9 cellular contexts compared by ENCODE assay signal in the genomic region with DNA sequence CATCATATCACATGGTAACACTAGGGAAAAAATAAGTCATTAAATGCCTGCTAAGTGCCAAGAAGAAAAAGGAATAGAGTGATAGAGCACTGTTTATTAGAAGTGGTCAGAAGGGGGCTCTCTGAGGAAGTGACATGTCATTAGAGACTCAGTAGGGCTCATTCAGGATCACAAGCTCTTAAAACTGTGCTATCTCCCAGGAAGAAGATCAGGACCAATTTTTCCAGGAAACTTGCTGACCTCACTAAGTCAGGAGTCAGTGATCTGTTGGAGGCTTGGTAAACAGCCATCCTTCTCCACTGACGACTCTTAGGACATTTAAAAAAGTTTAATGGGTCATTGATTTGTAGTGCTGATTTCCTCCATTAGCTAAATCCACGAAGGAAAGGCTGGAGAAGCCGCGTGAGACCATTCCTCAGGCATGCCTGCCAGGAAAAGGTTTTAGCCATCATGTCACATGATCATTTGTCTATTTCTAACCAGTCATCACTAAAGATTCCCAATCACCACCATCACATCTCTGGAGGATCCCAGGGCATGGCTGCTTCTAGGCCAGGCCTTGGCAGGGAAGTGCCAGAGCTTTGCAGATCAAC. TPM values are rescaled to one million over a fixed set of nuclear protein-coding genes. Genes with fewer than 3 reads are reported as not detected.
DNase-seq lines count a peak whose midpoint lies in the region; ATAC-seq, FAIRE-seq and TF ChIP-seq lines count a peak whose summit lies in the region.
"Had no signal": no experiment of that assay in that cellular context is flagged by ENCODE, and none has a peak within 500 bp of the region (broad histone marks: within the 10 kb centered on the region; RNA-seq: fewer than 3 reads in every experiment).

No MANE protein-coding gene starts in this region.

- no peak for FAIRE-seq in RCC 7860 (lab: Jason Lieb, UNC)

- no peak overlapping the region for H3K4me3 Mint-ChIP-seq in type B pancreatic cell

- H3K27me3 Mint-ChIP-seq in type B pancreatic cell = no peaks in the 10 kb centered on the region

- DNase-seq in EH (ENCODE audit: low read depth) (peak; percentile 64), RCC 7860 (ENCODE audit: low spot score) (peak; percentile 56), fibroblast of the aortic adventitia (ENCODE audit: low read depth) (peak; percentile 40), pons (ENCODE audit: low spot score) (peak; percentile 50), type B pancreatic cell (ENCODE audit: extremely low spot score, unreplicated experiment) (no peak), NCI-H2171 treated with DMSO at 0.1 percent for 48 hours (lab: John Stamatoyannopoulos, UW) (no peak), NCI-H128 (lab: John Stamatoyannopoulos, UW; ENCODE audit: unreplicated experiment) (no peak)
- DNase-seq: activated naive CD4-positive, alpha-beta T cell treated with anti-CD3 and anti-CD28 coated beads, Interleukin-2, amount 50 U/mL, for 16 hours had no signal

- peaks cover 7% of the 10 kb centered on the region for H3K4me1 Mint-ChIP-seq in type B pancreatic cell (ENCODE audit: unreplicated experiment)

- H3K27ac Mint-ChIP-seq in type B pancreatic cell = no peak overlapping the region

- no peak overlapping the region for H3K4me3 ChIP-seq in fibroblast of the aortic adventitia (ENCODE audit: low read depth, low read length)

- H3K9me3 Mint-ChIP-seq in type B pancreatic cell = no peaks in the 10 kb centered on the region

- no peak for TF ChIP-seq CTCF in fibroblast of the aortic adventitia (IDR thresholded peaks at IDR 0.05; ENCODE audit: insufficient read depth, low read length)
- TF ChIP-seq CTCF in type B pancreatic cell (conservative IDR thresholded peaks at IDR 0.05) = no peak

- no peak for ATAC-seq in HG02610 (IDR thresholded peaks at IDR 0.05; ENCODE audit: unreplicated experiment)

- no peaks in the 10 kb centered on the region for H3K36me3 Mint-ChIP-seq in type B pancreatic cell

RNA-seq across cellular contexts. Expression of gene PTPN1, which starts 5.9 kb away (rescaled TPM):
- total RNA-seq in fibroblast of the aortic adventitia (ENCODE audit: low replicate concordance) (19.9 and 32.4 TPM in 2 replicates), type B pancreatic cell (ENCODE audit: low replicate concordance) (26.6 and 27.6 TPM in 2 replicates)

Comparison
In these comparisons a context has a peak if more than half of its experiments do, and no peak if none do; other contexts are left out.
1. DNase-seq: peak in EH (single experiment), RCC 7860 (single experiment), fibroblast of the aortic adventitia (single experiment) and pons (single experiment); none in type B pancreatic cell (single experiment), NCI-H2171 treated with DMSO at 0.1 percent for 48 hours (single experiment) and NCI-H128 (single experiment).